ENCODE assay signal across 8 cellular contexts in the genomic region with DNA sequence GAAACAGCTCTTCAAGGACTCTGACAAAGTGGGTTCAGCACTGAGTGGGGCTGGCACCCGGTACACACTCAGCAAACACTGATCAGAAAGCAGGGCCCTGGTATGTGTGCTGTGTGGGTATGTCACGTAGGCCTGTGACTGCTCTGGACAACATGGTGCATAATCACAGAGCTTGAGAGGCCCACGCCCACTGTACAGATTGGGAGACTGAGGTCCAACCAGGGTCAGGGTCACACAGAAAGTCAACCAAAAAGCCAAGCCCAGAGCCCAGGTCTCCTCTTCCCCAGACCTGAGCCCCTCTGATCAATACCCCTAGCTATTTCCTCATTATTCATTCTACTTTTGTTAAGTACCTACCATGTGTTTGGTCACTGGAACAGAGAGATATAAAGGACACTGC.
"Had no signal": no experiment of that assay in that cellular context is flagged by ENCODE, and none has a peak within 500 bp of the region (broad histone marks: within the 10 kb centered on the region; RNA-seq: fewer than 3 reads in every experiment).

No MANE protein-coding gene starts in this region.

- H3K4me2 ChIP-seq: GM23338 had no signal

- DNase-seq: H7, HFFc6, KG1 had no signal

- H2AFZ ChIP-seq: GM23338 had no signal

- H3K4me3 Mint-ChIP-seq: GM23338, HFFc6, IgD-negative memory B cell had no signal

- H3K4me3 ChIP-seq: GM23338, HAP-1 had no signal

- H3K36me3 ChIP-seq: HAP-1 had no signal

- H3K4me1 ChIP-seq: HAP-1 had no signal

- H3K27ac ChIP-seq: HL-60 had no signal

- ATAC-seq: HCT116 had no signal

- H3K36me3 Mint-ChIP-seq: IgD-negative memory B cell had no signal

- H3K4me1 Mint-ChIP-seq: IgD-negative memory B cell had no signal

- H3K9me3 ChIP-seq: HAP-1 had no signal

- H3K27ac Mint-ChIP-seq: GM23338, HFFc6, IgD-negative memory B cell had no signal

- H3K9me3 Mint-ChIP-seq: GM23338, HFFc6 had no signal
